ENCODE assay signal across 19 cellular contexts in the genomic region with DNA sequence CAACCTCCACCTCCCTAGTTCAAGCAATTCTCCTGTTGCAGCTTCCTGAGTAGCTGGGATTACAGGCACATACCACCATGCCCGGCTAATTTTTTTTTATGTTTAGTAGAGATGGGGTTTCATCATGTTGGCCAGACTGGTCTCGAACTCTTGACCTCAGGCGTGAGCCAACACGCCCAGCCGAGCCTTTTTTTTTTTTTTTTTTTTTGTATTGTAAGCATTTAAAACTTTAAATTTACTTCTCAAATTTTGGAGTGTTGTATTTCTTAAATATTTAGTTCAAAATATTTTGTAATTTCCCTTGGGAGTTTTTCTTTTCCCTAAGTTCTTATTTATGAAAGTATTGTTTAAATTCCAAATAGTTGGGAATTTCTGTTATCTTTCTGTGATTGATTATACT. TPM values are rescaled to one million over a fixed set of nuclear protein-coding genes. Genes with fewer than 3 reads are reported as not detected.
DNase-seq lines count a peak whose midpoint lies in the region; ATAC-seq, FAIRE-seq and TF ChIP-seq lines count a peak whose summit lies in the region.
"Had no signal": no experiment of that assay in that cellular context is flagged by ENCODE, and none has a peak within 500 bp of the region (broad histone marks: within the 10 kb centered on the region; RNA-seq: fewer than 3 reads in every experiment).

No MANE protein-coding gene starts in this region.

- no peak for FAIRE-seq in K562 (lab: Jason Lieb, UNC)
- FAIRE-seq: A549, D721Med, G401.6, GM12891, GM19239 had no signal

- H4K20me1 ChIP-seq in K562 (replicated peaks; ENCODE audit: control insufficient read depth, insufficient read depth, low read length): no peaks in the 10 kb centered on the region
- H4K20me1 ChIP-seq: BLaER1 treated with 17β-estradiol and CSF1 and Interleukin-3, amounts not matched to agents 10 nM and 100 nM had no signal

- H3K4me2 ChIP-seq in K562 (ENCODE audit: insufficient read depth, low read length): no peak overlapping the region
- H3K4me2 ChIP-seq: A549; BLaER1 treated with 17β-estradiol and CSF1 and Interleukin-3, amounts not matched to agents 10 nM and 100 nM had no signal

- H3K79me2 ChIP-seq in K562 (ENCODE audit: control insufficient read depth, insufficient read depth, low read length): no peaks in the 10 kb centered on the region

- WGBS in K562 (ENCODE audit: insufficient coverage, low coverage, missing lambda C conversion rate): 53% methylated on average over 5 of the region's 5 CpGs

- intact Hi-C loops in K562 (cut with micrococcal nuclease): no loop called here

- in situ Hi-C loops in K562 (cut with MboI): no loop called here

- H3K27me3 ChIP-seq in K562 (ENCODE audit: control insufficient read depth in 2 of 2, insufficient read depth in 2 of 2, low read length in 2 of 2): no peaks in the 10 kb centered on the region
- H3K27me3 ChIP-seq: BLaER1 treated with 17β-estradiol and CSF1 and Interleukin-3, amounts not matched to agents 10 nM and 100 nM had no signal

- no peak for ATAC-seq in K562
- ATAC-seq in GM19324 (IDR thresholded peaks at IDR 0.05; ENCODE audit: low FRiP score, unreplicated experiment): no peak
- ATAC-seq: A549; CD8-positive, alpha-beta T cell had no signal

- no peak overlapping the region for H3K27ac ChIP-seq in K562 (ENCODE audit: extremely low read depth, low read depth, low read length)
- H3K27ac ChIP-seq: 22Rv1; A549; BLaER1 treated with 17β-estradiol and CSF1 and Interleukin-3, amounts not matched to agents 10 nM and 100 nM; C4-2B had no signal

- BruUV-seq in K562 (replicated peaks; lab: Mats Ljungman, UMichigan): no TSS peak

- H3K9me1 ChIP-seq in K562 (ENCODE audit: control insufficient read depth, insufficient read depth, low read length): no peaks in the 10 kb centered on the region

- no peak for TF ChIP-seq POLR2A in K562 (conservative IDR thresholded peaks at IDR 0.05)

- no peak overlapping the region for H3K4me3 ChIP-seq in K562
- H3K4me3 ChIP-seq: A549; BLaER1 treated with 17β-estradiol and CSF1 and Interleukin-3, amounts not matched to agents 10 nM and 100 nM had no signal

- H3K4me1 ChIP-seq in K562 (replicated peaks in 1 of 2; ENCODE audit: control insufficient read depth in 2 of 2, insufficient read depth in 2 of 2, low read length in 2 of 2): peaks cover 14 to 17% of the 10 kb centered on the region in 2 experiments
- H3K4me1 ChIP-seq: A549, Caco-2 had no signal

- H3K9me3 ChIP-seq in K562 (replicated peaks; ENCODE audit: control insufficient read depth, insufficient read depth, low read depth, low read length): peaks cover 5% of the 10 kb centered on the region; the same call in 1 of the 2 replicates
- H3K9me3 ChIP-seq: A549, Caco-2 had no signal

- POLR2A ChIA-PET in K562 (lab: Yijun Ruan, JAX): no interaction called here

- no peaks in the 10 kb centered on the region for H3K36me3 ChIP-seq in K562 (ENCODE audit: control insufficient read depth, insufficient read depth, low read length)

- no peak overlapping the region for H2AFZ ChIP-seq in K562 (ENCODE audit: low read depth, low read length)

- TF ChIP-seq EP300 in K562 (IDR thresholded peaks at IDR 0.05; ENCODE audit: low read length): no peak

- no peak for TF ChIP-seq CTCF in K562 (IDR thresholded peaks at IDR 0.05 in 2 of 3, conservative IDR thresholded peaks at IDR 0.05 in 1 of 3; ENCODE audit: insufficient read depth in 2 of 3, low read depth in 1 of 3, low read length in 3 of 3)

- DNase-seq in MV-4-11 (lab: John Stamatoyannopoulos, UW): peak; percentile 27
- no peak for DNase-seq in K562 (ENCODE audit: extremely low read depth in 1 of 4, low spot score in 3 of 4)
- DNase-seq in fibroblast of peridontal ligament (ENCODE audit: extremely low read depth): peak; percentile 38
- no peak for DNase-seq in GDM1 (lab: John Stamatoyannopoulos, UW)
- DNase-seq: AML-193; Caco-2; Calu3; CD4-positive, alpha-beta T cell; CD8-positive, alpha-beta T cell; DMS79 treated with DMSO at 0.1 percent for 48 hours had no signal

- CTCF ChIA-PET in K562 (lab: Yijun Ruan, JAX; ENCODE audit: low intra/inter-chr PET ratio): no interaction called here

- no peak for TF ChIP-seq RAD21 in K562 (CRISPR knock-in tag; conservative IDR thresholded peaks at IDR 0.05 in 1 of 2, IDR thresholded peaks at IDR 0.05 in 1 of 2)

- H3K9ac ChIP-seq in K562 (ENCODE audit: insufficient read depth in 1 of 2, low read depth in 2 of 2, low read length in 2 of 2): no peak overlapping the region
- H3K9ac ChIP-seq: BLaER1 treated with 17β-estradiol and CSF1 and Interleukin-3, amounts not matched to agents 10 nM and 100 nM had no signal

TF ChIP-seq in K562, 482 proteins besides CTCF, POLR2A, EP300 and RAD21 (continues in another document):
- TF ChIP-seq HNRNPK (IDR thresholded peaks at IDR 0.05; ENCODE audit: low read depth, low read length, poor library complexity, severe bottlenecking) (no peak), ZNF316 (IDR thresholded peaks at IDR 0.05) (peak; percentile 78), ERF (CRISPR knock-in tag; IDR thresholded peaks at IDR 0.05) (no peak), ZNF384 (IDR thresholded peaks at IDR 0.05; ENCODE audit: low read depth, low read length) (peak; percentile 77), SNRNP70 (optimal IDR thresholded peaks at IDR 0.05; ENCODE audit: low read depth, low read length) (no peak)
- TF ChIP-seq, protein P1, sequence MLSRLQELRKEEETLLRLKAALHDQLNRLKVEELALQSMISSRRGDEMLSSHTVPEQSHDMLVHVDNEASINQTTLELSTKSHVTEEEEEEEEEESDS (CRISPR knock-in tag; IDR thresholded peaks at IDR 0.05): no peak
- TF ChIP-seq, protein P2, sequence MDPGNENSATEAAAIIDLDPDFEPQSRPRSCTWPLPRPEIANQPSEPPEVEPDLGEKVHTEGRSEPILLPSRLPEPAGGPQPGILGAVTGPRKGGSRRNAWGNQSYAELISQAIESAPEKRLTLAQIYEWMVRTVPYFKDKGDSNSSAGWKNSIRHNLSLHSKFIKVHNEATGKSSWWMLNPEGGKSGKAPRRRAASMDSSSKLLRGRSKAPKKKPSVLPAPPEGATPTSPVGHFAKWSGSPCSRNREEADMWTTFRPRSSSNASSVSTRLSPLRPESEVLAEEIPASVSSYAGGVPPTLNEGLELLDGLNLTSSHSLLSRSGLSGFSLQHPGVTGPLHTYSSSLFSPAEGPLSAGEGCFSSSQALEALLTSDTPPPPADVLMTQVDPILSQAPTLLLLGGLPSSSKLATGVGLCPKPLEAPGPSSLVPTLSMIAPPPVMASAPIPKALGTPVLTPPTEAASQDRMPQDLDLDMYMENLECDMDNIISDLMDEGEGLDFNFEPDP (CRISPR knock-in tag; IDR thresholded peaks at IDR 0.05): no peak

RNA-seq across cellular contexts. Expression of a gene that starts 9.2 kb away (rescaled TPM):
- total RNA-seq in K562 (2011; cell fraction: chromatin; rRNA removed; ENCODE audit: low replicate concordance): 94.8 and 259 TPM in 2 replicates
- 49.9 and 60.1 TPM in 2 replicates for total RNA-seq in K562 (2011; cell fraction: nucleolus; rRNA removed)
- 124 and 178 TPM in 2 replicates for total RNA-seq in K562 (2011; cell fraction: nucleoplasm; rRNA removed)
- total RNA-seq in K562 (2014; rRNA removed) (11.6 and 14.9 TPM in 2 replicates), K562 (2014; rRNA removed; fragmentation: Illumina TruSeq; extraction: Trizol) (17.2 and 18.8 TPM in 2 replicates), K562 (2015; rRNA removed; fragmentation: Illumina TruSeq; extraction: Trizol) (14.4 and 16.0 TPM in 2 replicates), K562 (2021) (52.2 and 55.7 TPM in 2 replicates)
- polyA plus RNA-seq in K562 (2011; rRNA removed) (27.3 and 33.9 TPM in 2 replicates), K562 (2014; fragmentation: Illumina TruSeq; extraction: Trizol) (44.2 and 48.2 TPM in 2 replicates), K562 (2014; fragmentation: Nextera tagmentation; extraction: Ambion mirVana) (1 to 10 TPM; 2.3 to 5.1 TPM), K562 (2014; rRNA removed) (28.3 and 30.3 TPM in 2 replicates)
- polyA plus RNA-seq in K562 (2011; cell fraction: cytosol; rRNA removed): 13.0 and 21.8 TPM in 2 replicates
- polyA plus RNA-seq in K562 (2011; cell fraction: nucleus; rRNA removed): 85.0 and 99.6 TPM in 2 replicates
- 28.1 and 29.3 TPM in 2 replicates for polyA plus RNA-seq in K562 (2012)
- polyA minus RNA-seq in K562 (2011; rRNA and poly(A)+ RNA removed): 34.5 and 35.1 TPM in 2 replicates
- 24.8 and 25.2 TPM in 2 replicates for polyA minus RNA-seq in K562 (2011; cell fraction: cytosol; rRNA and poly(A)+ RNA removed)
- 71.0 and 80.2 TPM in 2 replicates for polyA minus RNA-seq in K562 (2011; cell fraction: nucleus; rRNA and poly(A)+ RNA removed)

Comparison
In these comparisons a context has a peak if more than half of its experiments do, and no peak if none do; other contexts are left out.
1. DNase-seq: peak in MV-4-11 (single experiment) and fibroblast of peridontal ligament (single experiment); none in K562 (0 of 4) and GDM1 (single experiment).